9 cellular contexts compared by ENCODE assay signal in genomic region chr9:86405926-86406325, GRCh38. TPM values are rescaled to one million over a fixed set of nuclear protein-coding genes. Genes with fewer than 3 reads are reported as not detected.
DNase-seq lines count a peak whose midpoint lies in the region; ATAC-seq, FAIRE-seq and TF ChIP-seq lines count a peak whose summit lies in the region.
"Had no signal": no experiment of that assay in that cellular context is flagged by ENCODE, and none has a peak within 500 bp of the region (broad histone marks: within the 10 kb centered on the region; RNA-seq: fewer than 3 reads in every experiment).

No MANE protein-coding gene starts in this region.

- peak in 1 of 2 donors; percentile 16 for TF ChIP-seq POLR2A in gastrocnemius medialis (IDR thresholded peaks at IDR 0.05)

- DNase-seq in GM03348 (ENCODE audit: low spot score) (peak; percentile 74), RCC 7860 (ENCODE audit: low spot score) (peak; percentile 73), fibroblast of mammary gland (ENCODE audit: low read depth) (peak; percentile 98), gastrocnemius medialis (peak in 1 of 2 donors; percentile 38), NCI-H2171 (lab: John Stamatoyannopoulos, UW) (no peak)

- no peaks in the 10 kb centered on the region for H3K9me3 ChIP-seq in gastrocnemius medialis

- peaks cover 13 to 22% of the 10 kb centered on the region in 2 donors for H3K4me1 ChIP-seq in gastrocnemius medialis

- H3K36me3 ChIP-seq in gastrocnemius medialis, result no peaks in the 10 kb centered on the region

- peak; percentile 73 to 88 for ATAC-seq in gastrocnemius medialis
- no peak for ATAC-seq in HG02623 (IDR thresholded peaks at IDR 0.05; ENCODE audit: unreplicated experiment)
- no peak for ATAC-seq in GM18909 (IDR thresholded peaks at IDR 0.05; ENCODE audit: poor library complexity, unreplicated experiment)
- no peak for ATAC-seq in GM21737 (IDR thresholded peaks at IDR 0.05; ENCODE audit: unreplicated experiment)

- TF ChIP-seq CTCF in fibroblast of mammary gland (conservative IDR thresholded peaks at IDR 0.05; ENCODE audit: control insufficient read depth, insufficient read depth, low read depth, low read length) (no peak), gastrocnemius medialis (IDR thresholded peaks at IDR 0.05 in 4 of 5, conservative IDR thresholded peaks at IDR 0.05 in 1 of 5) (no peak)

- no peak overlapping the region for H3K4me3 ChIP-seq in fibroblast of mammary gland (ENCODE audit: control insufficient read depth, low read depth, low read length)
- peak overlapping the region in 1 of 4 donors; percentile 5 for H3K4me3 ChIP-seq in gastrocnemius medialis

- no peaks in the 10 kb centered on the region for H3K27me3 ChIP-seq in gastrocnemius medialis

- intact Hi-C loops in gastrocnemius medialis (cut with DNase I; ENCODE audit: low total_unique reads), result no loop called here

- peak; percentile 80 for FAIRE-seq in RCC 7860 (lab: Jason Lieb, UNC)
- FAIRE-seq: endometrium had no signal

- peak overlapping the region in 3 of 4 donors; percentile 37 to 81 (median 74) for H3K27ac ChIP-seq in gastrocnemius medialis

- in situ Hi-C loops in gastrocnemius medialis (cut with MboI; ENCODE audit: low sequenced_read_pairs in 4 of 4), result loop anchor here in 2 of 4 donors (25.0 kb wide), 1 partner anchor 1256 kb away; no protein-coding TSS in a partner anchor

RNA-seq across cellular contexts. Expression of gene TUT7, which starts 51.7 kb away (rescaled TPM):
- total RNA-seq in gastrocnemius medialis, result 10 to 100 TPM; 15.4 to 89.1 (median 38.6) TPM

Comparison
In these comparisons a context has a peak if more than half of its experiments do, and no peak if none do; other contexts are left out.
1. ATAC-seq: peak in gastrocnemius medialis (2 of 2); none in HG02623 (single experiment), GM18909 (single experiment) and GM21737 (single experiment).